Comparison of ENCODE assay signal across 1 cellular context in the genomic region with DNA sequence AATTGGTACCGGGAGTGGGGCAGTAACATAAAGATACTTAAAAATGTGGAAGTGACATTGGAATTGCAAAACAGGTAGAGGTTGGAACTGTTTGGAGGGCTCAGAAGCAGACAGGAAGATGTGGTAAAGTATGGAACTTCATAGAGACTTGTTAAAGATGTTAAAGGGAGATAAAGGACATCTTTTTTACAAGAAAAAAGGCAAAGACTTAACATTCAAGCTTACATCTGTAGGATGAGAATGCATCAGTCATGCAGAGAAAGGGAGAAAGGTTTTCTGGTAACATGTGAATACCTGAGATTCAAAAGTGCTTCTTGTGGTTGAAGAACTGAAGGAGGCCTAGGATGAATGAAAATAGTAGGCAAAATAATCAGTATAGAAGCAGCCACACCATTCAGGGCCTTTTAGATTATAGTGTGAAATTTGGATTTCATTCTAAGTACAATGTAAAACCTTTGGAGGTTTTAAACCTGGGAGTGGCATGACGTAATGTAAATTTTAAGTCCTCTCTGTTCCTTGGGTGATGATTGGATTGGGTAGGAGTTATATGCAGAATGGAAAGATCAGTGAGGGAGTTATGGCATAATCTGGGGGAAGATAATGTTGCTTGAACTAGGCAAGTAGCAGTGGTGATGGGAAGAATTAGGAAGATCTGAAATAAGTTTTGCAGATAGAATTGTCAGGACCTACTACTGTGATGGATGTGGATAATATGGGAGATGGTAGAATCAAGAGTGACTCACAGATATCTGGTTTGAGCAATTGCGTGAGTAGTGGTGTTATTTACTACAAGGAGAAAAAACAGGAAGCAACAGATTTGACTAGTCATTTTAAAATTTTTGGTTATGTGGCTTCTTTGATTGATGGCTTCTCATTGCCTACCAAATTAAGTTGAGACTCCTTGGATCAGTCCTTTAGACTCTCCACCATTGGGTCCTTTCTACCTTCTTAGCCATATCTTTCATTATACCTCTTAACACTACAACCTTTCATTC.
TF ChIP-seq lines count a peak whose summit lies in the region.

No MANE protein-coding gene starts in this region.

TF ChIP-seq in K562, 482 proteins besides CTCF, POLR2A, EP300 and RAD21 (continued from another document):
- TF ChIP-seq, protein P1, sequence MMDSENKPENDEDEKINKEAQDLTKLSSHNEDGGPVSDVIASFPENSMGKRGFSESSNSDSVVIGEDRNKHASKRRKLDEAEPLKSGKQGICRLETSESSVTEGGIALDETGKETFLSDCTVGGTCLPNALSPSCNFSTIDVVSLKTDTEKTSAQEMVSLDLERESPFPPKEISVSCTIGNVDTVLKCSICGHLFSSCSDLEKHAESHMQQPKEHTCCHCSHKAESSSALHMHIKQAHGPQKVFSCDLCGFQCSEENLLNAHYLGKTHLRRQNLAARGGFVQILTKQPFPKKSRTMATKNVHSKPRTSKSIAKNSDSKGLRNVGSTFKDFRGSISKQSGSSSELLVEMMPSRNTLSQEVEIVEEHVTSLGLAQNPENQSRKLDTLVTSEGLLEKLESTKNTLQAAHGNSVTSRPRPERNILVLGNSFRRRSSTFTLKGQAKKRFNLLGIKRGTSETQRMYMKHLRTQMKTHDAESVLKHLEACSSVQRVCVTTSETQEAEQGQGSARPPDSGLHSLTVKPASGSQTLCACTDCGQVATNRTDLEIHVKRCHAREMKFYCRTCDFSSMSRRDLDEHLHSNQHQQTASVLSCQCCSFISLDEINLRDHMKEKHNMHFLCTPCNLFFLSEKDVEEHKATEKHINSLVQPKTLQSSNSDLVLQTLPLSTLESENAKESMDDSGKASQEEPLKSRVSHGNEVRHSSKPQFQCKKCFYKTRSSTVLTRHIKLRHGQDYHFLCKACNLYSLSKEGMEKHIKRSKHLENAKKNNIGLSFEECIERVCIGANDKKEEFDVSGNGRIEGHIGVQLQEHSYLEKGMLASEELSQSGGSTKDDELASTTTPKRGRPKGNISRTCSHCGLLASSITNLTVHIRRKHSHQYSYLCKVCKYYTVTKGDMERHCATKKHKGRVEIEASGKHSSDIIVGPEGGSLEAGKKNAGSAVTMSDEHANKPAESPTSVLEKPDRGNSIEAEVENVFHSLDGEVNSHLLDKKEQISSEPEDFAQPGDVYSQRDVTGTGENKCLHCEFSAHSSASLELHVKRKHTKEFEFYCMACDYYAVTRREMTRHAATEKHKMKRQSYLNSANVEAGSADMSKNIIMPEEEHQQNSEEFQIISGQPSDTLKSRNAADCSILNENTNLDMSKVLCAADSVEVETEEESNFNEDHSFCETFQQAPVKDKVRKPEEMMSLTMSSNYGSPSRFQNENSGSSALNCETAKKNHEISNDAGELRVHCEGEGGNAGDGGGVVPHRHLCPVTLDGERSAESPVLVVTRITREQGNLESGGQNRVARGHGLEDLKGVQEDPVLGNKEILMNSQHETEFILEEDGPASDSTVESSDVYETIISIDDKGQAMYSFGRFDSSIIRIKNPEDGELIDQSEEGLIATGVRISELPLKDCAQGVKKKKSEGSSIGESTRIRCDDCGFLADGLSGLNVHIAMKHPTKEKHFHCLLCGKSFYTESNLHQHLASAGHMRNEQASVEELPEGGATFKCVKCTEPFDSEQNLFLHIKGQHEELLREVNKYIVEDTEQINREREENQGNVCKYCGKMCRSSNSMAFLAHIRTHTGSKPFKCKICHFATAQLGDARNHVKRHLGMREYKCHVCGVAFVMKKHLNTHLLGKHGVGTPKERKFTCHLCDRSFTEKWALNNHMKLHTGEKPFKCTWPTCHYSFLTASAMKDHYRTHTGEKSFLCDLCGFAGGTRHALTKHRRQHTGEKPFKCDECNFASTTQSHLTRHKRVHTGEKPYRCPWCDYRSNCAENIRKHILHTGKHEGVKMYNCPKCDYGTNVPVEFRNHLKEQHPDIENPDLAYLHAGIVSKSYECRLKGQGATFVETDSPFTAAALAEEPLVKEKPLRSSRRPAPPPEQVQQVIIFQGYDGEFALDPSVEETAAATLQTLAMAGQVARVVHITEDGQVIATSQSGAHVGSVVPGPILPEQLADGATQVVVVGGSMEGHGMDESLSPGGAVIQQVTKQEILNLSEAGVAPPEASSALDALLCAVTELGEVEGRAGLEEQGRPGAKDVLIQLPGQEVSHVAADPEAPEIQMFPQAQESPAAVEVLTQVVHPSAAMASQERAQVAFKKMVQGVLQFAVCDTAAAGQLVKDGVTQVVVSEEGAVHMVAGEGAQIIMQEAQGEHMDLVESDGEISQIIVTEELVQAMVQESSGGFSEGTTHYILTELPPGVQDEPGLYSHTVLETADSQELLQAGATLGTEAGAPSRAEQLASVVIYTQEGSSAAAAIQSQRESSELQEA (IDR thresholded peaks at IDR 0.05; ENCODE audit: low read depth): no peak
- TF ChIP-seq, protein P2, sequence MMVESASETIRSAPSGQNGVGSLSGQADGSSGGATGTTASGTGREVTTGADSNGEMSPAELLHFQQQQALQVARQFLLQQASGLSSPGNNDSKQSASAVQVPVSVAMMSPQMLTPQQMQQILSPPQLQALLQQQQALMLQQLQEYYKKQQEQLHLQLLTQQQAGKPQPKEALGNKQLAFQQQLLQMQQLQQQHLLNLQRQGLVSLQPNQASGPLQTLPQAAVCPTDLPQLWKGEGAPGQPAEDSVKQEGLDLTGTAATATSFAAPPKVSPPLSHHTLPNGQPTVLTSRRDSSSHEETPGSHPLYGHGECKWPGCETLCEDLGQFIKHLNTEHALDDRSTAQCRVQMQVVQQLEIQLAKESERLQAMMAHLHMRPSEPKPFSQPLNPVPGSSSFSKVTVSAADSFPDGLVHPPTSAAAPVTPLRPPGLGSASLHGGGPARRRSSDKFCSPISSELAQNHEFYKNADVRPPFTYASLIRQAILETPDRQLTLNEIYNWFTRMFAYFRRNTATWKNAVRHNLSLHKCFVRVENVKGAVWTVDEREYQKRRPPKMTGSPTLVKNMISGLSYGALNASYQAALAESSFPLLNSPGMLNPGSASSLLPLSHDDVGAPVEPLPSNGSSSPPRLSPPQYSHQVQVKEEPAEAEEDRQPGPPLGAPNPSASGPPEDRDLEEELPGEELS (CRISPR knock-in tag; IDR thresholded peaks at IDR 0.05; ENCODE audit: borderline replicate concordance): no peak
- no peak for TF ChIP-seq RBBP5 (IDR thresholded peaks at IDR 0.05; ENCODE audit: borderline replicate concordance, insufficient read depth, low read length, poor library complexity, severe bottlenecking)
